8 cellular contexts compared by ENCODE assay signal in the genomic region with DNA sequence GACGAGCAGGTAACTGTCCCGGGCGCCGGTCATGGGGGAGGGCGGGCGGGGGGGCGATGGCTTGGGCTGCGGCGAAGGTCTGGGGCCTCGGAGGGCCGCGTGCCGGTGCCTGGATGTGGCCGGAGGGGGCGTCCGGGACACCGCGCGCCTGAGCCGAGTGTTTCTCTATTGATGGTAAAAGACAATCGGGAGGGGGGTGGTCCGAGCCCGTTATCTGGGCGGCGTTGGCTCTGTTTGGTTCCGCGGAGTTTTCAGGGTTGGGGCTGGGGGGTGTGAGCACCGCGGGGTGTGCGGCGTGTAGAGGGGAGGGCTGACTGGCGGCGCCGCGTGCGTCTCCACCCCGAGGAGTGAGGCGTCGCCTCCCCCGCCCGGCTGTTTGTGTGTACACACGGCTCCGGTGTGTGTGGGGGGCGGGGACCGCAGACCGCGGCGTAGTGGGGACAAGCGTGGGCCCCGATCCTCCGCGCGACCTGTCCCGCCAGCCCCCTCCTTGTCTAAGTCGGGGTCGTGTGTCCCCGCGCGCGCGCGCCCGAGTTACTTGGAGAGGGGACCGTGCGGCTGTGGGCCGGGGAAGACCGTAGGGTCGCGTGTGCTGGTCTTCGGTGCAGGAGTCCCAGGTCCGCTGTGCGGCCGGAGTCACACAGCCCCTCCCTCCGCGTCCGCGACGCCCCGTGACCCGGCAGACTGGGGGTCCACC. TPM values are rescaled to one million over a fixed set of nuclear protein-coding genes. Genes with fewer than 3 reads are reported as not detected.
DNase-seq lines count a peak whose midpoint lies in the region; ATAC-seq and TF ChIP-seq lines count a peak whose summit lies in the region.

No MANE protein-coding gene starts in this region.

- no peaks in the 10 kb centered on the region for H3K9me3 ChIP-seq in HUES64 (ENCODE audit: insufficient read depth, low read depth, low read length)
- no peaks in the 10 kb centered on the region for H3K9me3 ChIP-seq in hepatocyte (ENCODE audit: low read depth)
- no peaks in the 10 kb centered on the region for H3K9me3 ChIP-seq in prostate gland

- WGBS in HUES64, result under 1% methylated on average over 80 of the region's 80 CpGs
- WGBS in hepatocyte (ENCODE audit: low lambda C conversion rate, missing lambda C conversion rate), result under 1% methylated on average over 45 of the region's 80 CpGs
- WGBS in prostate gland, result under 1% methylated on average over 53 of the region's 80 CpGs

- peaks cover 53% of the 10 kb centered on the region for H3K79me2 ChIP-seq in hepatocyte

- ATAC-seq in GM19035 (IDR thresholded peaks at IDR 0.05; ENCODE audit: unreplicated experiment) (peak; percentile 39), T-cell (replicated peaks in 1 of 4) (peak; percentile 38 to 60 (median 60)), GM19463 (IDR thresholded peaks at IDR 0.05; ENCODE audit: unreplicated experiment) (no peak)

- H3K4me3 ChIP-seq in HUES64 (ENCODE audit: low read length) (peak overlapping the region; percentile 72), astrocyte of the cerebellum (ENCODE audit: low read depth, low read length) (peak overlapping the region; percentile 95), hepatocyte (peak overlapping the region; percentile 90), prostate gland (peak overlapping the region; percentile 60 to 66)

- peaks cover 39% of the 10 kb centered on the region for H3K4me1 ChIP-seq in HUES64 (ENCODE audit: insufficient read depth, low read length)
- peaks cover 35% of the 10 kb centered on the region for H3K4me1 ChIP-seq in hepatocyte (ENCODE audit: insufficient read depth)
- peaks cover 3% of the 10 kb centered on the region for H3K4me1 ChIP-seq in prostate gland (replicated peaks)

- H2AFZ ChIP-seq in hepatocyte, result peak overlapping the region; percentile 79

- H3K4me2 ChIP-seq in hepatocyte, result peak overlapping the region; percentile 96

- H3K9me3 Mint-ChIP-seq in T-cell, result no peaks in the 10 kb centered on the region

- peak overlapping the region; percentile 53 for H3K9ac ChIP-seq in HUES64 (ENCODE audit: low read depth, low read length)

- POLR2A ChIA-PET in T-cell (lab: Charles Lee), result no interaction called here

- CTCF ChIA-PET in T-cell (lab: Charles Lee), result no interaction called here

- peak; percentile 78 for DNase-seq in AG08396 (ENCODE audit: low spot score)
- DNase-seq in T-cell, result peak in 22 of 34 experiments; percentile 7 to 40 (median 24)
- DNase-seq in astrocyte of the cerebellum (ENCODE audit: low read depth), result no peak
- peak; percentile 83 for DNase-seq in hepatocyte (ENCODE audit: low spot score)
- DNase-seq in prostate gland (ENCODE audit: low spot score), result peak; percentile 58

- H3K4me3 Mint-ChIP-seq in T-cell, result peak overlapping the region; percentile 84 to 88 (median 86)

- intact Hi-C loops in prostate gland (cut with DNase I), result loop anchor here (5.0 kb wide), 2 partner anchors 63 to 122 kb away; no protein-coding TSS in a partner anchor

- no peak overlapping the region for H3K27ac Mint-ChIP-seq in T-cell

- H3K27ac ChIP-seq in HUES64 (ENCODE audit: low read depth, low read length), result no peak overlapping the region
- peak overlapping the region; percentile 96 for H3K27ac ChIP-seq in hepatocyte
- H3K27ac ChIP-seq in prostate gland, result peak overlapping the region; percentile 88 to 89

- peak; percentile 13 for TF ChIP-seq POLR2A in prostate gland (IDR thresholded peaks at IDR 0.05)

- H3K36me3 Mint-ChIP-seq in T-cell, result no peaks in the 10 kb centered on the region

- in situ Hi-C loops in astrocyte of the cerebellum (cut with HindIII; ENCODE audit: low sequenced_read_pairs), result loop anchor here (5.0 kb wide), 1 partner anchor 82 kb away; no protein-coding TSS in a partner anchor

- no peaks in the 10 kb centered on the region for H3K9me2 ChIP-seq in hepatocyte (replicated peaks; ENCODE audit: insufficient read depth)

- H3K27me3 ChIP-seq in HUES64 (ENCODE audit: insufficient read depth, low read length), result peaks cover 31% of the 10 kb centered on the region
- H3K27me3 ChIP-seq in hepatocyte, result no peaks in the 10 kb centered on the region
- no peaks in the 10 kb centered on the region for H3K27me3 ChIP-seq in prostate gland (replicated peaks; ENCODE audit: insufficient read depth)

- peaks cover 18 to 20% of the 10 kb centered on the region in 2 donors for H3K27me3 Mint-ChIP-seq in T-cell

- TF ChIP-seq CTCF in astrocyte of the cerebellum (IDR thresholded peaks at IDR 0.05; ENCODE audit: low read depth, low read length, missing control alignments) (peak; percentile 25), hepatocyte (IDR thresholded peaks at IDR 0.05; ENCODE audit: poor library complexity) (peak; percentile 27), prostate gland (IDR thresholded peaks at IDR 0.05) (no peak)

- peaks cover 0 to 11% (median 6%) of the 10 kb centered on the region in 3 donors for H3K4me1 Mint-ChIP-seq in T-cell

- peaks cover 12% of the 10 kb centered on the region for H4K20me1 ChIP-seq in hepatocyte (ENCODE audit: insufficient read depth, poor library complexity, severe bottlenecking)

- H3K36me3 ChIP-seq in HUES64 (ENCODE audit: insufficient read depth, low read length) (no peaks in the 10 kb centered on the region), hepatocyte (replicated peaks; ENCODE audit: insufficient read depth, low read depth) (no peaks in the 10 kb centered on the region), prostate gland (no peaks in the 10 kb centered on the region)

RNA-seq across cellular contexts. Expression of gene CTIF, which starts 1.6 kb away (rescaled TPM):
- polyA plus RNA-seq in HUES64 (2013, experiment 1 of 2), result 10.9 TPM
- 10.5 TPM for polyA plus RNA-seq in HUES64 (2013, experiment 2 of 2)
- total RNA-seq in T-cell, result 1 to 10 TPM; 3.2 to 6.7 (median 4.7) TPM
- total RNA-seq in hepatocyte, result 24.0 and 27.9 TPM in 2 replicates
- polyA plus RNA-seq in hepatocyte, result 22.1 and 24.9 TPM in 2 replicates
- 10 to 100 TPM in 1 of 2 donors, 1 to 10 TPM in 1; 8.1 to 57.9 TPM for total RNA-seq in prostate gland

Comparison
In these comparisons a context has a peak if more than half of its experiments do, and no peak if none do; other contexts are left out.
1. CTCF ChIP-seq: peak in astrocyte of the cerebellum (single experiment) and hepatocyte (single experiment); none in prostate gland (0 of 4).
2. Peak in every context shown above with its lines, with median percentiles within 50 percentile points of each other: H3K4me3 ChIP-seq.